In genomic region chr16:86881118-86881510, GRCh38 we compare ENCODE assay signal across 23 cellular contexts.
"Had no signal": no experiment of that assay in that cellular context is flagged by ENCODE, and none has a peak within 500 bp of the region (broad histone marks: within the 10 kb centered on the region; RNA-seq: fewer than 3 reads in every experiment).

No MANE protein-coding gene starts in this region.

- DNase-seq: colonic mucosa; cortex of kidney; effector CD8-positive, alpha-beta T cell; effector memory CD8-positive, alpha-beta T cell; endodermal cell; erythroblast; esophagus squamous epithelium; heart left ventricle; hypothalamus; immature natural killer cell; islet precursor cell; kidney; kidney glomerular epithelial cell; left colon; left ventricle myocardium inferior; mammary epithelial cell; mesendoderm; midbrain had no signal

- H3K9me3 Mint-ChIP-seq: dendritic cell treated with granulocyte-macrophage colony-stimulating factor and Interleukin-4, amounts not matched to agents 40 ng/mL and 50 ng/mL, for 4 days; effector memory CD8-positive, alpha-beta T cell; endodermal cell had no signal

- H3K36me3 Mint-ChIP-seq: immature natural killer cell had no signal

- H3K4me1 Mint-ChIP-seq: endodermal cell, immature natural killer cell, memory B cell had no signal

- ATAC-seq: effector memory CD8-positive, alpha-beta T cell; esophagus mucosa; gastroesophageal sphincter; heart left ventricle; left colon; left lobe of liver had no signal

- H3K4me3 Mint-ChIP-seq: dendritic cell treated with granulocyte-macrophage colony-stimulating factor and Interleukin-4, amounts not matched to agents 40 ng/mL and 50 ng/mL, for 4 days; effector memory CD8-positive, alpha-beta T cell; endodermal cell; immature natural killer cell; memory B cell had no signal

- H3K27ac Mint-ChIP-seq: dendritic cell treated with granulocyte-macrophage colony-stimulating factor and Interleukin-4, amounts not matched to agents 40 ng/mL and 50 ng/mL, for 4 days; effector memory CD8-positive, alpha-beta T cell; endodermal cell; immature natural killer cell; memory B cell had no signal
